ENCODE assay signal across 14 cellular contexts in genomic region chr5:62308439-62308838, GRCh38. TPM values are rescaled to one million over a fixed set of nuclear protein-coding genes. Genes with fewer than 3 reads are reported as not detected.
A peak's percentile ranks its signal among the peaks of the same experiment; 100 is the strongest.
DNase-seq lines count a peak whose midpoint lies in the region; TF ChIP-seq lines count a peak whose summit lies in the region.
"Had no signal": no experiment of that assay in that cellular context is flagged by ENCODE, and none has a peak within 500 bp of the region (broad histone marks: within the 10 kb centered on the region; RNA-seq: fewer than 3 reads in every experiment).

No MANE protein-coding gene starts in this region.

- no peak overlapping the region for H2AFZ ChIP-seq in ACC112 (ENCODE audit: low read length, unreplicated experiment)

- H3K27ac Mint-ChIP-seq in activated CD4-positive, alpha-beta memory T cell treated with anti-CD3 and anti-CD28 coated beads, Interleukin-2, amount 10 ng/mL, durations not matched to agents 7 days and 5 days = peak overlapping the region; percentile 96
- H3K27ac Mint-ChIP-seq in immature natural killer cell = peak overlapping the region; percentile 96 to 99 (median 98)

- H3K36me3 ChIP-seq in ACC112 (ENCODE audit: insufficient read depth, low read length) (no peaks in the 10 kb centered on the region), DOHH2 (ENCODE audit: control insufficient read depth, low read length) (peaks cover 53% of the 10 kb centered on the region)
- H3K36me3 ChIP-seq: spleen had no signal

- no peaks in the 10 kb centered on the region for H3K9me3 Mint-ChIP-seq in activated CD4-positive, alpha-beta memory T cell treated with anti-CD3 and anti-CD28 coated beads, Interleukin-2, amount 10 ng/mL, durations not matched to agents 7 days and 5 days
- no peaks in the 10 kb centered on the region for H3K9me3 Mint-ChIP-seq in immature natural killer cell
- H3K9me3 Mint-ChIP-seq: CD14-positive monocyte had no signal

- peak overlapping the region; percentile 93 for H3K4me2 ChIP-seq in DOHH2 (ENCODE audit: low read length)

- peaks cover 24% of the 10 kb centered on the region for H4K20me1 ChIP-seq in DOHH2 (ENCODE audit: control insufficient read depth, insufficient read depth, low read depth, low read length)

- H3K79me2 ChIP-seq in ACC112 (ENCODE audit: control insufficient read depth, insufficient read depth, low read length, unreplicated experiment) (peaks cover 69% of the 10 kb centered on the region), DOHH2 (ENCODE audit: control insufficient read depth, low read length) (peaks cover 73% of the 10 kb centered on the region)

- peak overlapping the region; percentile 98 for H3K4me3 Mint-ChIP-seq in activated CD4-positive, alpha-beta memory T cell treated with anti-CD3 and anti-CD28 coated beads, Interleukin-2, amount 10 ng/mL, durations not matched to agents 7 days and 5 days
- H3K4me3 Mint-ChIP-seq in immature natural killer cell = peak overlapping the region; percentile 92 to 99 (median 98)

- peaks cover 56% of the 10 kb centered on the region for H3K36me3 Mint-ChIP-seq in activated CD4-positive, alpha-beta memory T cell treated with anti-CD3 and anti-CD28 coated beads, Interleukin-2, amount 10 ng/mL, durations not matched to agents 7 days and 5 days (ENCODE audit: low read depth)
- H3K36me3 Mint-ChIP-seq in immature natural killer cell = peaks cover 0 to 5% (median 0%) of the 10 kb centered on the region in 3 donors

- POLR2A ChIA-PET in activated CD4-positive, alpha-beta memory T cell treated with anti-CD3 and anti-CD28 coated beads, Interleukin-2, amount 10 ng/mL, durations not matched to agents 7 days and 5 days (lab: Charles Lee) = interaction anchor here (0.8 to 4.4 kb wide), 15 partner anchors 10 to 95 kb away, joined by 3 to 53 read pairs (median 8); partner anchors contain the start of gene DIMT1

- H3F3A ChIP-seq in DOHH2 (ENCODE audit: control insufficient read depth, insufficient read depth) = no peaks in the 10 kb centered on the region

- H3K27ac ChIP-seq in ACC112 (ENCODE audit: low read depth, low read length) = no peak overlapping the region
- H3K27ac ChIP-seq in DOHH2 (ENCODE audit: low read depth, low read length) = no peak overlapping the region
- H3K27ac ChIP-seq: epithelial cell of prostate had no signal

- TF ChIP-seq CTCF in DOHH2 (IDR thresholded peaks at IDR 0.05; ENCODE audit: low read depth, low read length, poor library complexity, severe bottlenecking) = no peak

- no peaks in the 10 kb centered on the region for H3K9me3 ChIP-seq in DOHH2 (ENCODE audit: control insufficient read depth, insufficient read depth, low read length)
- H3K9me3 ChIP-seq: spleen had no signal

- H3K27me3 ChIP-seq in ACC112 (ENCODE audit: insufficient read depth, low read length) (no peaks in the 10 kb centered on the region), DOHH2 (ENCODE audit: control insufficient read depth, low read length) (no peaks in the 10 kb centered on the region)
- H3K27me3 ChIP-seq: spleen had no signal

- CTCF ChIA-PET in activated CD4-positive, alpha-beta memory T cell treated with anti-CD3 and anti-CD28 coated beads, Interleukin-2, amount 10 ng/mL, durations not matched to agents 7 days and 5 days (lab: Charles Lee) = interaction anchor here (0.6 to 4.4 kb wide), 11 partner anchors 10 to 95 kb away, joined by 3 to 42 read pairs (median 5); partner anchors contain the start of gene DIMT1

- peaks cover 43% of the 10 kb centered on the region for H3K4me1 ChIP-seq in ACC112 (ENCODE audit: control insufficient read depth, insufficient read depth, low read length, unreplicated experiment)
- H3K4me1 ChIP-seq in DOHH2 (ENCODE audit: control insufficient read depth, low read length) = peaks cover 42% of the 10 kb centered on the region

- H3K9me2 ChIP-seq in DOHH2 (replicated peaks; ENCODE audit: control insufficient read depth, low read length) = no peaks in the 10 kb centered on the region

- 0 out of 2 replicates have a peak overlapping the region, but pooled peaks have one; percentile 86 for H3K4me3 ChIP-seq in ACC112 (ENCODE audit: low read depth, low read length)
- H3K4me3 ChIP-seq in DOHH2 (ENCODE audit: low read length) = peak overlapping the region; percentile 84

- H3K27me3 Mint-ChIP-seq in activated CD4-positive, alpha-beta memory T cell treated with anti-CD3 and anti-CD28 coated beads, Interleukin-2, amount 10 ng/mL, durations not matched to agents 7 days and 5 days = no peaks in the 10 kb centered on the region
- peaks cover 6 to 14% (median 10%) of the 10 kb centered on the region in 3 donors for H3K27me3 Mint-ChIP-seq in immature natural killer cell (ENCODE audit: low read depth in 3 of 3)

- H3K4me1 Mint-ChIP-seq in activated CD4-positive, alpha-beta memory T cell treated with anti-CD3 and anti-CD28 coated beads, Interleukin-2, amount 10 ng/mL, durations not matched to agents 7 days and 5 days = peaks cover 73% of the 10 kb centered on the region
- peaks cover 73 to 80% of the 10 kb centered on the region in 2 donors for H3K4me1 Mint-ChIP-seq in immature natural killer cell

- no peak for DNase-seq in activated CD4-positive, alpha-beta memory T cell treated with anti-CD3 and anti-CD28 coated beads, Interleukin-2, amount 10 ng/mL, durations not matched to agents 7 days and 5 days
- DNase-seq in immature natural killer cell (no peak), NCI-H2227 treated with DMSO at 0.1 percent for 48 hours (lab: John Stamatoyannopoulos, UW) (no peak), CD1c-positive myeloid dendritic cell (ENCODE audit: extremely low spot score) (no peak), islet precursor cell (no peak), HT-29 (ENCODE audit: low spot score) (no peak)
- DNase-seq: activated CD4-positive, alpha-beta T cell treated with anti-CD3 and anti-CD28 coated beads, Interleukin-2, amount 50 U/mL, for 1 hour; NCI-H2171; SHP77 treated with DMSO at 0.1 percent for 48 hours; spleen had no signal

RNA-seq across cellular contexts. Expression of gene KIF2A, which starts 2.4 kb away (rescaled TPM):
- total RNA-seq in activated CD4-positive, alpha-beta memory T cell treated with anti-CD3 and anti-CD28 coated beads, Interleukin-2, amount 10 ng/mL, durations not matched to agents 7 days and 5 days = 100 to 1,000 TPM; 250 to 251 TPM
- polyA plus RNA-seq in immature natural killer cell = 100 to 1,000 TPM in 2 of 3 donors, 10 to 100 TPM in 1; 72.0 to 135 (median 103) TPM
- total RNA-seq in HT-29 (2014; rRNA removed; shearing (Covaris generic)) = 14.9 and 15.4 TPM in 2 replicates

Comparison
In these comparisons a context has a peak if more than half of its experiments do, and no peak if none do; other contexts are left out.
1. RNA of gene KIF2A, which starts 2.4 kb away (total RNA-seq): 250 to 251 TPM in activated CD4-positive, alpha-beta memory T cell treated with anti-CD3 and anti-CD28 coated beads, Interleukin-2, amount 10 ng/mL, durations not matched to agents 7 days and 5 days; 14.9 to 15.4 TPM in HT-29; every median in the first group is over 10 times any median in the second.